Comparison of ENCODE assay signal across 8 cellular contexts in genomic region chr12:52741378-52742195, GRCh38. TPM values are rescaled to one million over a fixed set of nuclear protein-coding genes. Genes with fewer than 3 reads are reported as not detected.
A peak's percentile ranks its signal among the peaks of the same experiment; 100 is the strongest.
DNase-seq lines count a peak whose midpoint lies in the region; ATAC-seq, FAIRE-seq and TF ChIP-seq lines count a peak whose summit lies in the region.

No MANE protein-coding gene starts in this region.

- FAIRE-seq in A549 (lab: Jason Lieb, UNC) = no peak

- H3K4me2 ChIP-seq in A549 = no peak overlapping the region

- no peak overlapping the region for H3K27ac Mint-ChIP-seq in natural killer cell

- TF ChIP-seq CTCF in A549 (IDR thresholded peaks at IDR 0.05) (no peak), natural killer cell (IDR thresholded peaks at IDR 0.05) (no peak), upper lobe of right lung (IDR thresholded peaks at IDR 0.05) (no peak)

- 11% methylated on average over 15 of the region's 16 CpGs for WGBS in A549 (ENCODE audit: missing lambda C conversion rate)

- H3K4me1 Mint-ChIP-seq in natural killer cell = peaks cover 0 to 11% of the 10 kb centered on the region in 2 donors

- H3K4me3 ChIP-seq in A549 = no peak overlapping the region
- no peak overlapping the region for H3K4me3 ChIP-seq in upper lobe of right lung

- ATAC-seq in A549 (peak; percentile 74 to 79; a peak in 4 of 6 replicates), natural killer cell (peak in 2 of 3 donors; percentile 77 to 82), upper lobe of right lung (peak; percentile 77)

- H3K9me3 ChIP-seq in A549 = no peaks in the 10 kb centered on the region
- no peaks in the 10 kb centered on the region for H3K9me3 ChIP-seq in upper lobe of right lung

- no peaks in the 10 kb centered on the region for H3K36me3 Mint-ChIP-seq in natural killer cell

- intact Hi-C loops in natural killer cell (cut with micrococcal nuclease) (no loop called here), upper lobe of right lung (cut with DNase I) (no loop called here)

- H3K27ac ChIP-seq in A549 = no peak overlapping the region
- H3K27ac ChIP-seq in upper lobe of right lung = no peak overlapping the region

- DNase-seq in A549 (ENCODE audit: low read depth in 1 of 2, low spot score in 1 of 2) (peak; percentile 43 to 66), HS-27A (ENCODE audit: low read depth) (peak; percentile 11), dedifferentiated amniotic fluid mesenchymal stem cell (ENCODE audit: extremely low spot score) (peak; percentile 20), natural killer cell (peak; percentile 57), upper lobe of right lung (peak; percentile 72), NCI-H187 treated with DMSO at 0.1 percent for 48 hours (lab: John Stamatoyannopoulos, UW) (no peak), NCI-H345 (lab: John Stamatoyannopoulos, UW) (no peak)
- DNase-seq in activated CD4-positive, alpha-beta T cell treated with anti-CD3 and anti-CD28 coated beads for 1 hour = peak; percentile 29

- no peak overlapping the region for H3K4me3 Mint-ChIP-seq in natural killer cell

- POLR2A ChIA-PET in A549 (lab: Yijun Ruan, JAX) = no interaction called here

- H3K9me3 Mint-ChIP-seq in natural killer cell = no peaks in the 10 kb centered on the region

- H3K27me3 Mint-ChIP-seq in natural killer cell (ENCODE audit: low read depth in 2 of 2) = peaks cover 8 to 35% of the 10 kb centered on the region in 2 donors

- TF ChIP-seq RAD21 in A549 (conservative IDR thresholded peaks at IDR 0.05 in 1 of 2, IDR thresholded peaks at IDR 0.05 in 1 of 2) = no peak; a peak in 1 of 5 replicates

- no peak for TF ChIP-seq EP300 in A549 (IDR thresholded peaks at IDR 0.05)

- H3K36me3 ChIP-seq in upper lobe of right lung = no peaks in the 10 kb centered on the region

- peaks cover 5% of the 10 kb centered on the region for H3K27me3 ChIP-seq in upper lobe of right lung

- TF ChIP-seq POLR2A in A549 (IDR thresholded peaks at IDR 0.05; ENCODE audit: low read length) = no peak

- no peaks in the 10 kb centered on the region for H3K4me1 ChIP-seq in A549
- no peaks in the 10 kb centered on the region for H3K4me1 ChIP-seq in upper lobe of right lung

- CTCF ChIA-PET in A549 (lab: Yijun Ruan, JAX) = interaction anchor here (1.2 to 1.6 kb wide), 4 partner anchors 23 to 369 kb away, joined by 3 to 4 read pairs (median 3); no protein-coding TSS in a partner anchor

TF ChIP-seq in A549, 52 proteins besides CTCF, POLR2A, EP300 and RAD21:
- TF ChIP-seq NPAS2 (CRISPR knock-in tag; IDR thresholded peaks at IDR 0.05; ENCODE audit: borderline replicate concordance) (no peak), FOXS1 (CRISPR knock-in tag; IDR thresholded peaks at IDR 0.05) (0 out of 2 replicates have a peak, but pooled peaks have one; percentile 24), EHF (CRISPR knock-in tag; IDR thresholded peaks at IDR 0.05) (no peak), POLR2AphosphoS2 (conservative IDR thresholded peaks at IDR 0.05; ENCODE audit: low read length) (no peak), JUN (IDR thresholded peaks at IDR 0.05) (no peak), EHMT2 (IDR thresholded peaks at IDR 0.05; ENCODE audit: low read depth) (peak; percentile 87), REST (IDR thresholded peaks at IDR 0.05) (peak; percentile 98), MAX (IDR thresholded peaks at IDR 0.05) (no peak), GATA3 (IDR thresholded peaks at IDR 0.05; ENCODE audit: borderline replicate concordance) (no peak)
- TF ChIP-seq, protein P1, sequence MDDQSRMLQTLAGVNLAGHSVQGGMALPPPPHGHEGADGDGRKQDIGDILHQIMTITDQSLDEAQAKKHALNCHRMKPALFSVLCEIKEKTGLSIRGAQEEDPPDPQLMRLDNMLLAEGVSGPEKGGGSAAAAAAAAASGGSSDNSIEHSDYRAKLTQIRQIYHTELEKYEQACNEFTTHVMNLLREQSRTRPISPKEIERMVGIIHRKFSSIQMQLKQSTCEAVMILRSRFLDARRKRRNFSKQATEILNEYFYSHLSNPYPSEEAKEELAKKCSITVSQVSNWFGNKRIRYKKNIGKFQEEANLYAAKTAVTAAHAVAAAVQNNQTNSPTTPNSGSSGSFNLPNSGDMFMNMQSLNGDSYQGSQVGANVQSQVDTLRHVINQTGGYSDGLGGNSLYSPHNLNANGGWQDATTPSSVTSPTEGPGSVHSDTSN (IDR thresholded peaks at IDR 0.05) = no peak

RNA-seq across cellular contexts. Expression of gene KRT76, which starts 35.6 kb away (rescaled TPM):
- not detected in 2 replicates for polyA plus RNA-seq in A549 (2011; rRNA removed)
- polyA plus RNA-seq in A549 (2012; cell fraction: cytosol; rRNA removed) = not detected in 2 replicates
- 0.02 TPM in 1 of 2 replicates, not detected in the other for polyA plus RNA-seq in A549 (2012; cell fraction: nucleus; rRNA removed)
- polyA plus RNA-seq in A549 (2017; fragmentation: RNase III; extraction: RNeasy Plus Mini Kit Qiagen cat#74134 plus additional on column Dnase treatment) = not detected in 3 replicates
- polyA minus RNA-seq in A549 (2011; rRNA and poly(A)+ RNA removed) = not detected in 2 replicates
- total RNA-seq in natural killer cell = not detected
- not detected for total RNA-seq in upper lobe of right lung

RNA-seq across cellular contexts. Expression of gene KRT77, which starts 38.3 kb away (rescaled TPM):
- polyA plus RNA-seq in A549 (2011; rRNA removed) = 0.03 TPM in 2 replicates
- 0.03 TPM in 1 of 2 replicates, not detected in the other for polyA plus RNA-seq in A549 (2012; cell fraction: cytosol; rRNA removed)
- 0.02 TPM in 1 of 2 replicates, not detected in the other for polyA plus RNA-seq in A549 (2012; cell fraction: nucleus; rRNA removed)
- polyA plus RNA-seq in A549 (2017; fragmentation: RNase III; extraction: RNeasy Plus Mini Kit Qiagen cat#74134 plus additional on column Dnase treatment) = not detected in 3 replicates
- polyA minus RNA-seq in A549 (2011; rRNA and poly(A)+ RNA removed) = not detected in 2 replicates
- not detected for total RNA-seq in natural killer cell
- total RNA-seq in upper lobe of right lung = not detected

RNA-seq across cellular contexts. Expression of gene KRT3, which starts 54.3 kb away (rescaled TPM):
- 0.04 and 0.07 TPM in 2 replicates for polyA plus RNA-seq in A549 (2011; rRNA removed)
- 0.03 TPM in 2 replicates for polyA plus RNA-seq in A549 (2012; cell fraction: cytosol; rRNA removed)
- polyA plus RNA-seq in A549 (2012; cell fraction: nucleus; rRNA removed) = 0.16 and 0.17 TPM in 2 replicates
- 0.06 to 0.07 TPM in 2 of 3 replicates, not detected in the other for polyA plus RNA-seq in A549 (2017; fragmentation: RNase III; extraction: RNeasy Plus Mini Kit Qiagen cat#74134 plus additional on column Dnase treatment)
- polyA minus RNA-seq in A549 (2011; rRNA and poly(A)+ RNA removed) = not detected in 2 replicates
- total RNA-seq in natural killer cell = not detected
- total RNA-seq in upper lobe of right lung = not detected

Comparison
In these comparisons a context has a peak if more than half of its experiments do, and no peak if none do; other contexts are left out.
1. DNase-seq: peak in A549 (2 of 2), HS-27A (single experiment), activated CD4-positive, alpha-beta T cell treated with anti-CD3 and anti-CD28 coated beads for 1 hour (single experiment), dedifferentiated amniotic fluid mesenchymal stem cell (single experiment), natural killer cell (single experiment) and upper lobe of right lung (single experiment); none in NCI-H187 treated with DMSO at 0.1 percent for 48 hours (single experiment) and NCI-H345 (single experiment).
2. Peak in every context shown above with its lines, with median percentiles within 50 percentile points of each other: ATAC-seq.